Comparison of ENCODE assay signal across 11 cellular contexts in genomic region chr14:63205281-63205575, GRCh38. TPM values are rescaled to one million over a fixed set of nuclear protein-coding genes. Genes with fewer than 3 reads are reported as not detected.
DNase-seq lines count a peak whose midpoint lies in the region; ATAC-seq and TF ChIP-seq lines count a peak whose summit lies in the region.
"Had no signal": no experiment of that assay in that cellular context is flagged by ENCODE, and none has a peak within 500 bp of the region (broad histone marks: within the 10 kb centered on the region; RNA-seq: fewer than 3 reads in every experiment).

No MANE protein-coding gene starts in this region.

- in situ Hi-C loops in transverse colon (cut with MboI; ENCODE audit: low pct_ligation_motif_present in 1 of 4, low pct_unique_long_range_greater_than_20kb in 1 of 4, low sequenced_read_pairs in 3 of 4), result no loop called here
- in situ Hi-C loops in GM13977 (cut with MboI; ENCODE audit: low pct_unique_long_range_greater_than_20kb, low sequenced_read_pairs, unreplicated experiment), result no loop called here

- H3K4me3 ChIP-seq in SK-N-MC (peak overlapping the region; percentile 80), esophagus (ENCODE audit: low read depth in 1 of 2, low read length in 2 of 2) (peak overlapping the region; percentile 34 to 36), neuron (ENCODE audit: low read length) (no peak overlapping the region), transverse colon (peak overlapping the region in 3 of 4 donors; percentile 33 to 45 (median 34))

- intact Hi-C loops in transverse colon (cut with DNase I; ENCODE audit: low total_unique reads), result no loop called here

- TF ChIP-seq CTCF in transverse colon (IDR thresholded peaks at IDR 0.05), result no peak
- no peak for TF ChIP-seq CTCF in GM13977 (IDR thresholded peaks at IDR 0.05; ENCODE audit: extremely low read depth, insufficient read depth, missing control alignments)

- peak overlapping the region; percentile 80 for H2AFZ ChIP-seq in neuron (ENCODE audit: low read depth, low read length)

- no peak for TF ChIP-seq POLR2A in transverse colon (IDR thresholded peaks at IDR 0.05)

- H3K36me3 ChIP-seq in SK-N-MC (ENCODE audit: insufficient read depth, low read length) (no peaks in the 10 kb centered on the region), esophagus (ENCODE audit: control insufficient read depth in 2 of 2, insufficient read depth in 2 of 2, low read length in 1 of 2) (no peaks in the 10 kb centered on the region), neuron (ENCODE audit: insufficient read depth, low read length) (no peaks in the 10 kb centered on the region), transverse colon (no peaks in the 10 kb centered on the region)

- TF ChIP-seq EP300 in transverse colon (IDR thresholded peaks at IDR 0.05; ENCODE audit: low read depth), result no peak

- H3K9me3 ChIP-seq in SK-N-MC (ENCODE audit: low read depth, low read length) (no peaks in the 10 kb centered on the region), esophagus (ENCODE audit: control insufficient read depth in 2 of 2, insufficient read depth in 1 of 2, low read depth in 1 of 2, low read length in 1 of 2) (no peaks in the 10 kb centered on the region), neuron (ENCODE audit: low read length) (no peaks in the 10 kb centered on the region), transverse colon (no peaks in the 10 kb centered on the region)

- WGBS in esophagus, 2 donors, result 60 to 69% methylated on average over 3 of the region's 3 CpGs
- WGBS in transverse colon (ENCODE audit: low coverage in 1 of 2), 2 donors, result 67 to 74% methylated on average over 2 to 3 of the region's 3 CpGs

- peak overlapping the region; percentile 69 for H3K9ac ChIP-seq in SK-N-MC (ENCODE audit: insufficient read length)

- H3K4me1 ChIP-seq in esophagus (ENCODE audit: control insufficient read depth in 2 of 2, insufficient read depth in 2 of 2, low read length in 1 of 2), result no peaks in the 10 kb centered on the region
- H3K4me1 ChIP-seq in neuron (ENCODE audit: insufficient read depth, low read length), result peaks cover 19% of the 10 kb centered on the region
- H3K4me1 ChIP-seq in transverse colon, result peaks cover 0 to 9% (median 0%) of the 10 kb centered on the region in 4 donors

- DNase-seq in SK-N-MC (ENCODE audit: low read depth, low spot score) (no peak), transverse colon (no peak), GM13977 (ENCODE audit: low spot score) (no peak), NCI-H1417 (lab: John Stamatoyannopoulos, UW) (no peak)
- DNase-seq: activated gamma-delta T cell; cortex of kidney; NCI-H1436; stimulated activated CD8-positive, alpha-beta memory T cell treated with anti-CD3 and anti-CD28 coated beads, Interleukin-4, amount 100 ng/mL, for 48 hours had no signal

- H3K27ac ChIP-seq in SK-N-MC (no peak overlapping the region; the same call in 1 of the 2 replicates), esophagus (ENCODE audit: low read depth in 2 of 2, low read length in 1 of 2) (peak overlapping the region; percentile 79 to 86), transverse colon (peak overlapping the region; percentile 76 to 91 (median 84))

- ATAC-seq in GM18517 (IDR thresholded peaks at IDR 0.05; ENCODE audit: unreplicated experiment), result no peak

- no peaks in the 10 kb centered on the region for H3K27me3 ChIP-seq in esophagus (ENCODE audit: control insufficient read depth in 1 of 2, insufficient read depth in 2 of 2, low read length in 2 of 2)
- no peaks in the 10 kb centered on the region for H3K27me3 ChIP-seq in neuron (ENCODE audit: insufficient read depth, low read length)
- no peaks in the 10 kb centered on the region for H3K27me3 ChIP-seq in transverse colon

RNA-seq across cellular contexts. Expression of gene RHOJ, which starts 1.0 kb away (rescaled TPM):
- polyA plus RNA-seq in esophagus, result 1 to 10 TPM; 2.5 to 2.6 TPM
- total RNA-seq in transverse colon, result 10 to 100 TPM in 2 of 4 donors, 1 to 10 TPM in 2; 2.9 to 23.7 (median 12.7) TPM
